ENCODE assay signal across 15 cellular contexts in the genomic region with DNA sequence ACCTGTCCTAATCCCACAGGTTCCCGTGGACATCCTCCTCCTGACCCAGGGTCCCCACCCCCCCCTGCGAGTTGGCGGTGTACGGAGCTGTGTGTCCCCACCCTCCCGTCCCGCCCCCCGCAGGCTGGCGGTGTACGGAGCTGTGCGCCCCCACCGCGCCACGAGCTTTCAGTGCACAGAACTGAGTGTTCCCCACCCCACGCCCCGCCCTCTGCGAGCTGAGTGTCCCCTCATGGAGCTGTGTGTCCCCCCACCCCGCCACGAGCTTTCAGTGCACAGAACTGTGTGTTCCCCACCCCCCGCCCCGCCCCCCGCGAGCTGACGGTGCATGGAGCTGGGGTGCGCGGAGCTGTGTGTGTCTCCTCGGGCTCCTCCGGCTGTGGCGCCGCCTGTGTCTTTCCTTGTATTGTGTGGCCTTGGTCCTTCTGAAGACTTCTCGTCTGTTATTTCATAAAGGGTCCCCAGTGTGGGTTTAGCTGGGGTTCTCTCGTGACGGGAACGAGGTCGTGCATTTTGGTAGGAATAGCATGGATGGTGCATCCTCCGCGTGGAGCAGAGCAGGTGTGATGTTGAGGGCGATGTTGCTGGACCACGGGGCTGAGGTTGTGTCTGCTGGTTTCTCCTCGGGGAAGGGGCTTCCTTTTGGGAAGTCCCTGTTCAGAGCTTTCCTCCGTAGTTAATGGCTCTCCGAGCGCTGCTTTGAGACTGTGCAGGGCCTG.
"Had no signal": no experiment of that assay in that cellular context is flagged by ENCODE, and none has a peak within 500 bp of the region (broad histone marks: within the 10 kb centered on the region; RNA-seq: fewer than 3 reads in every experiment).

No MANE protein-coding gene starts in this region.

- H3K36me3 ChIP-seq: MG63 had no signal

- H3K9me3 ChIP-seq: SK-N-SH had no signal

- H3K4me3 ChIP-seq: MG63 had no signal

- DNase-seq: IMR-90, Karpas-422, KG1, MG63, NCI-H1092, NCI-H1105 treated with DMSO at 0.1 percent for 48 hours, NCI-H1417 treated with DMSO at 0.1 percent for 48 hours, NCI-H146, NCI-H187, NCI-H2171 treated with DMSO at 0.1 percent for 48 hours, NCI-H345, NCI-H524, RPMI8226, SK-N-SH, SW 1271 had no signal
